10 cellular contexts compared by ENCODE assay signal in genomic region chr2:71947809-71948208, GRCh38.
"Had no signal": no experiment of that assay in that cellular context is flagged by ENCODE, and none has a peak within 500 bp of the region (broad histone marks: within the 10 kb centered on the region; RNA-seq: fewer than 3 reads in every experiment).

No MANE protein-coding gene starts in this region.

- H3K36me3 ChIP-seq: HAP-1 had no signal

- H3K4me3 Mint-ChIP-seq: IgD-negative memory B cell had no signal

- DNase-seq: GM23248, GOT3, H7, HFFc6, KBM-7 had no signal

- H3K4me1 Mint-ChIP-seq: IgD-negative memory B cell had no signal

- ATAC-seq: HCT116, HepG2 had no signal

- H3K9me3 Mint-ChIP-seq: HFFc6, IgD-negative memory B cell had no signal

- H3K4me1 ChIP-seq: HAP-1 had no signal

- H3K4me3 ChIP-seq: GM23248, HAP-1 had no signal

- H3K27ac ChIP-seq: HL-60 had no signal

- H3K9me3 ChIP-seq: HAP-1 had no signal
